ENCODE assay signal across 8 cellular contexts in the genomic region with DNA sequence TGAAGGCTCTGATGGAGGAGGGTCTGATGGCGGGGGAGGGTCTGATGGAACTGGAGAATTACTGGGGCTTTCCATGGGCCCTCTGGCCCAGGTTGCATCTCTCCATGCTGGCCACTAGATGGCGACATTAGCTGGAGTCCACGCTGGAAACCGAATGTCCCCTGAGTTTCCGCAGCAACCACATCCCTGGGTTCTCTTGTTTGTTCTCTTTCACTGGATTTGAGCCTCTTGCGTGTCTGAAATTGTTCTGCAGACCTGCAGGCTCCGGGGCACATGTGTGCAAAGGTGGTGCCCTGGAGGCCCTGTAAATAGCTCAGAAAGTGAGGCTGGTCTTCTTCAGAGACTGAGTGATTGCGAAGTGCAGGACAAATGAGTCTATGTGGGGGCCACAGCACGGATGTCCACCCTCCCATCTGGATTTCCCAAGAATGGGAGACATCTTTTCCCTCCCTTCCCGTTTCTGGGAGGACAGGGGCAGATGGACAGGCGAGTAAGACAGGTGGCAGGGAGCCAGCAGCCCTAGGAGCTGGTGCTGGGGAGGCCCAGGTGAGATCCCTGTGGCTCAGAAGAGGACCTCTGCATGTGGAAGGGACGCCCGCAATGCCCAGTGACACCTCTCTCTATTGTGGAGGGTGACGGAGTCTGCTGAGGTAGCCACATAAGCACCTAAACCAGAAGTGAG.
DNase-seq lines count a peak whose midpoint lies in the region; ATAC-seq and TF ChIP-seq lines count a peak whose summit lies in the region.

No MANE protein-coding gene starts in this region.

- intact Hi-C loops in left lung (cut with DNase I), result loop anchor here in 1 of 2 donors (10.0 kb wide), 1 partner anchor 299 kb away; no protein-coding TSS in a partner anchor

- H4K91ac ChIP-seq in H9 (ENCODE audit: insufficient read length, low read depth, low read length), result no peak overlapping the region

- ATAC-seq in left lung (peak; percentile 93), GM18861 (IDR thresholded peaks at IDR 0.05; ENCODE audit: unreplicated experiment) (no peak)

- H3K36me3 ChIP-seq in left lung, result no peaks in the 10 kb centered on the region

- H2BK20ac ChIP-seq in H9 (ENCODE audit: low read depth, low read length, poor library complexity, severe bottlenecking), result no peak overlapping the region

- peak; percentile 93 for TF ChIP-seq CTCF in AG09319 (IDR thresholded peaks at IDR 0.05; ENCODE audit: low read depth, low read length)
- TF ChIP-seq CTCF in H9 (conservative IDR thresholded peaks at IDR 0.05), result peak; percentile 91
- peak; percentile 83 to 96 for TF ChIP-seq CTCF in left lung (IDR thresholded peaks at IDR 0.05)

- H3K36me3 Mint-ChIP-seq in H9 (ENCODE audit: insufficient read depth in 1 of 3, low read depth in 3 of 3), result no peaks in the 10 kb centered on the region
- H3K36me3 Mint-ChIP-seq in activated CD4-positive, alpha-beta T cell treated with anti-CD3 and anti-CD28 coated beads, Interleukin-2, amount 10 ng/mL, durations not matched to agents 7 days and 5 days (ENCODE audit: low read depth), result no peaks in the 10 kb centered on the region

- H3K9me3 Mint-ChIP-seq in H9, result no peaks in the 10 kb centered on the region; a peak in 1 of 5 replicates
- no peaks in the 10 kb centered on the region for H3K9me3 Mint-ChIP-seq in activated CD4-positive, alpha-beta T cell treated with anti-CD3 and anti-CD28 coated beads, Interleukin-2, amount 10 ng/mL, durations not matched to agents 7 days and 5 days

- H3K27ac ChIP-seq in H9 (ENCODE audit: insufficient read length, low read depth, low read length) (no peak overlapping the region), left lung (no peak overlapping the region)

- no peak overlapping the region for H2AK5ac ChIP-seq in H9 (ENCODE audit: insufficient read length, low read length)

- no peak overlapping the region for H3K4ac ChIP-seq in H9 (ENCODE audit: low read depth, low read length)

- no peak overlapping the region for H4K8ac ChIP-seq in H9 (replicated peaks; ENCODE audit: insufficient read length, low read depth, low read length)

- H2BK15ac ChIP-seq in H9 (ENCODE audit: low read depth, low read length), result no peak overlapping the region

- H3K23ac ChIP-seq in H9 (ENCODE audit: insufficient read length, low read depth, low read length), result no peak overlapping the region

- H3K4me3 Mint-ChIP-seq in H9, result no peak overlapping the region
- no peak overlapping the region for H3K4me3 Mint-ChIP-seq in activated CD4-positive, alpha-beta T cell treated with anti-CD3 and anti-CD28 coated beads, Interleukin-2, amount 10 ng/mL, durations not matched to agents 7 days and 5 days

- H3K79me2 ChIP-seq in H9 (ENCODE audit: insufficient read depth, low read length), result no peaks in the 10 kb centered on the region

- H2AFZ ChIP-seq in H9 (ENCODE audit: low read length), result no peak overlapping the region

- H3K23me2 ChIP-seq in H9 (ENCODE audit: insufficient read length, low read depth, low read length, poor library complexity, severe bottlenecking), result no peaks in the 10 kb centered on the region

- H3K4me2 ChIP-seq in H9 (ENCODE audit: insufficient read depth, insufficient read length, low read length), result no peak overlapping the region

- no peak overlapping the region for H3K18ac ChIP-seq in H9 (ENCODE audit: insufficient read length, low read depth, low read length)

- no peaks in the 10 kb centered on the region for H4K20me1 ChIP-seq in H9 (ENCODE audit: control insufficient read depth, insufficient read depth, insufficient read length)

- no peak overlapping the region for H2BK5ac ChIP-seq in H9 (ENCODE audit: insufficient read length, low read length)

- no peak overlapping the region for H3T11ph ChIP-seq in H9 (ENCODE audit: low read length)

- no peak overlapping the region for H2BK12ac ChIP-seq in H9 (ENCODE audit: insufficient read length, low read depth, low read length)

- DNase-seq in AG09319 (ENCODE audit: extremely low read depth, low read depth), result peak; percentile 8
- DNase-seq in H9, result peak; percentile 67
- DNase-seq in NCI-H526 (lab: John Stamatoyannopoulos, UW), result peak; percentile 58 to 84
- peak; percentile 76 for DNase-seq in activated CD4-positive, alpha-beta T cell treated with anti-CD3 and anti-CD28 coated beads, Interleukin-2, amount 10 ng/mL, durations not matched to agents 7 days and 5 days
- peak; percentile 51 for DNase-seq in dedifferentiated amniotic fluid mesenchymal stem cell (ENCODE audit: extremely low spot score)
- peak; percentile 58 to 80 for DNase-seq in left lung
- DNase-seq in stimulated activated CD4-positive, alpha-beta T cell treated with anti-CD3 and anti-CD28 coated beads, Interleukin-4, amount 100 ng/mL, for 48 hours (ENCODE audit: low read depth in 2 of 2), result peak; percentile 43 to 48

- no peak overlapping the region for H3K27ac Mint-ChIP-seq in H9
- H3K27ac Mint-ChIP-seq in activated CD4-positive, alpha-beta T cell treated with anti-CD3 and anti-CD28 coated beads, Interleukin-2, amount 10 ng/mL, durations not matched to agents 7 days and 5 days, result peak overlapping the region; percentile 36

- no peak overlapping the region for H2BK120ac ChIP-seq in H9 (ENCODE audit: low read depth, low read length, poor library complexity, severe bottlenecking)

- WGBS in H9 (ENCODE audit: extremely low coverage, insufficient read length, low lambda C conversion rate), result no CpG with 5 or more reads among the region's 14 CpGs

- no peak overlapping the region for H3K56ac ChIP-seq in H9 (ENCODE audit: insufficient read length, low read depth, low read length)

- POLR2A ChIA-PET in activated CD4-positive, alpha-beta T cell treated with anti-CD3 and anti-CD28 coated beads, Interleukin-2, amount 10 ng/mL, durations not matched to agents 7 days and 5 days (lab: Charles Lee), result no interaction called here

- H3K27me3 ChIP-seq in H9 (ENCODE audit: insufficient read depth, low read length) (no peaks in the 10 kb centered on the region), left lung (no peaks in the 10 kb centered on the region)

- H3K27me3 Mint-ChIP-seq in H9 (ENCODE audit: low read depth), result peaks cover 4% of the 10 kb centered on the region; the same call in 1 of the 2 replicates
- no peaks in the 10 kb centered on the region for H3K27me3 Mint-ChIP-seq in activated CD4-positive, alpha-beta T cell treated with anti-CD3 and anti-CD28 coated beads, Interleukin-2, amount 10 ng/mL, durations not matched to agents 7 days and 5 days

- H3K4me1 ChIP-seq in H9 (ENCODE audit: insufficient read depth, low read length) (no peaks in the 10 kb centered on the region), left lung (peaks cover 0 to 5% of the 10 kb centered on the region in 2 donors)

- no peaks in the 10 kb centered on the region for H3K79me1 ChIP-seq in H9 (ENCODE audit: insufficient read depth, low read depth, low read length, poor library complexity, severe bottlenecking)

- H3K4me1 Mint-ChIP-seq in H9, result peaks cover 3% of the 10 kb centered on the region in 2 experiments; a peak in 2 of 4 replicates
- H3K4me1 Mint-ChIP-seq in activated CD4-positive, alpha-beta T cell treated with anti-CD3 and anti-CD28 coated beads, Interleukin-2, amount 10 ng/mL, durations not matched to agents 7 days and 5 days, result peaks cover 8% of the 10 kb centered on the region

- H4K5ac ChIP-seq in H9 (ENCODE audit: insufficient read length, low read depth, low read length), result no peak overlapping the region

- H3K14ac ChIP-seq in H9 (ENCODE audit: insufficient read depth, low read length), result no peak overlapping the region

- H3K9me3 ChIP-seq in H9 (ENCODE audit: control insufficient read depth, low read depth, low read length) (no peaks in the 10 kb centered on the region), left lung (no peaks in the 10 kb centered on the region)

- CTCF ChIA-PET in activated CD4-positive, alpha-beta T cell treated with anti-CD3 and anti-CD28 coated beads, Interleukin-2, amount 10 ng/mL, durations not matched to agents 7 days and 5 days (lab: Charles Lee), result interaction anchor here (0.6 to 4.7 kb wide), 27 partner anchors 9 to 304 kb away, joined by 3 to 52 read pairs (median 3); no protein-coding TSS in a partner anchor

- H3K9ac ChIP-seq in H9 (ENCODE audit: extremely low read depth, insufficient read length, low read length), result no peak overlapping the region

- H3K4me3 ChIP-seq in left lung, result no peak overlapping the region

Comparison
In these comparisons a context has a peak if more than half of its experiments do, and no peak if none do; other contexts are left out.
1. DNase-seq: peak in every context shown above with its lines; median percentile 76 in activated CD4-positive, alpha-beta T cell treated with anti-CD3 and anti-CD28 coated beads, Interleukin-2, amount 10 ng/mL, durations not matched to agents 7 days and 5 days; 71 in NCI-H526; 69 in left lung; 67 in H9; 51 in dedifferentiated amniotic fluid mesenchymal stem cell; 46 in stimulated activated CD4-positive, alpha-beta T cell treated with anti-CD3 and anti-CD28 coated beads, Interleukin-4, amount 100 ng/mL, for 48 hours; 8 in AG09319.